17 cellular contexts compared by ENCODE assay signal in genomic region chr19:15114153-15114540, GRCh38. TPM values are rescaled to one million over a fixed set of nuclear protein-coding genes. Genes with fewer than 3 reads are reported as not detected.
DNase-seq lines count a peak whose midpoint lies in the region; ATAC-seq and TF ChIP-seq lines count a peak whose summit lies in the region.
"Had no signal": no experiment of that assay in that cellular context is flagged by ENCODE, and none has a peak within 500 bp of the region (broad histone marks: within the 10 kb centered on the region; RNA-seq: fewer than 3 reads in every experiment).

No MANE protein-coding gene starts in this region.

- H4K20me1 ChIP-seq in PC-3 (ENCODE audit: low read length), result no peaks in the 10 kb centered on the region

- intact Hi-C loops in PC-3 (cut with micrococcal nuclease), result no loop called here
- intact Hi-C loops in CD8-positive, alpha-beta T cell (cut with DNase I, micrococcal nuclease), result no loop called here

- peaks cover 43% of the 10 kb centered on the region for H3K36me3 Mint-ChIP-seq in CD8-positive, alpha-beta T cell

- no peak overlapping the region for H2AFZ ChIP-seq in PC-3 (ENCODE audit: low read length)

- TF ChIP-seq CTCF in AG10803 (conservative IDR thresholded peaks at IDR 0.05; ENCODE audit: low read length) (no peak), PC-3 (conservative IDR thresholded peaks at IDR 0.05; ENCODE audit: low read depth, low read length) (no peak)
- TF ChIP-seq CTCF in CD8-positive, alpha-beta T cell (IDR thresholded peaks at IDR 0.05), result no peak

- H3K36me3 ChIP-seq in PC-3 (ENCODE audit: low read depth, low read length) (peaks cover 30% of the 10 kb centered on the region; the same call in 1 of the 2 replicates), mesodermal cell (ENCODE audit: control insufficient read depth, insufficient read depth, low read length) (peaks cover 99% of the 10 kb centered on the region)
- H3K36me3 ChIP-seq in CD8-positive, alpha-beta T cell (ENCODE audit: insufficient read depth, low read length), result peaks cover 25% of the 10 kb centered on the region

- H3K9me3 ChIP-seq in PC-3 (ENCODE audit: low read length) (no peaks in the 10 kb centered on the region), mesodermal cell (ENCODE audit: control insufficient read depth, low read length) (no peaks in the 10 kb centered on the region)
- no peaks in the 10 kb centered on the region for H3K9me3 ChIP-seq in CD8-positive, alpha-beta T cell (ENCODE audit: low read length)
- H3K9me3 ChIP-seq: vagina had no signal

- POLR2A ChIA-PET in PC-3 (lab: Charles Lee; ENCODE audit: unreplicated experiment), result no interaction called here
- POLR2A ChIA-PET in CD8-positive, alpha-beta T cell (lab: Charles Lee), result no interaction called here

- H3K27ac Mint-ChIP-seq in CD8-positive, alpha-beta T cell, result no peak overlapping the region
- H3K27ac Mint-ChIP-seq: activated CD8-positive, alpha-beta T cell treated with anti-CD3 and anti-CD28 coated beads for 36 hours had no signal

- H3K4me1 Mint-ChIP-seq in CD8-positive, alpha-beta T cell (ENCODE audit: low read depth), result no peaks in the 10 kb centered on the region

- no peaks in the 10 kb centered on the region for H3K79me2 ChIP-seq in PC-3 (ENCODE audit: low read length)

- ATAC-seq in PC-3, result peak; percentile 68
- no peak for ATAC-seq in GM21367 (IDR thresholded peaks at IDR 0.05; ENCODE audit: unreplicated experiment)
- no peak for ATAC-seq in CD8-positive, alpha-beta T cell
- ATAC-seq in HG03280 (IDR thresholded peaks at IDR 0.05; ENCODE audit: unreplicated experiment), result no peak
- ATAC-seq: activated CD8-positive, alpha-beta T cell treated with anti-CD3 and anti-CD28 coated beads for 36 hours; foreskin keratinocyte; GM12878 had no signal

- no peaks in the 10 kb centered on the region for H3K27me3 ChIP-seq in PC-3 (ENCODE audit: low read length)
- no peaks in the 10 kb centered on the region for H3K27me3 ChIP-seq in CD8-positive, alpha-beta T cell (ENCODE audit: insufficient read depth, low read length)
- H3K27me3 ChIP-seq: foreskin keratinocyte, vagina had no signal

- H3F3A ChIP-seq in PC-3 (ENCODE audit: low read length, unreplicated experiment), result no peaks in the 10 kb centered on the region

- DNase-seq in AG10803 (ENCODE audit: low read depth) (peak; percentile 47), PC-3 (no peak), dermis blood vessel endothelial cell (peak; percentile 21), NCI-H1436 (lab: John Stamatoyannopoulos, UW) (no peak)
- no peak for DNase-seq in CD8-positive, alpha-beta T cell
- DNase-seq: activated CD8-positive, alpha-beta T cell treated with anti-CD3 and anti-CD28 coated beads for 36 hours; activated gamma-delta T cell treated with Interleukin-2 at 50 U/mL for 16 hours; DMS79 treated with DMSO at 0.1 percent for 48 hours; foreskin keratinocyte; NCI-H2029; NCI-H69 had no signal

- no TSS peak for BruUV-seq in PC-3 (replicated peaks; lab: Mats Ljungman, UMichigan)

- H3K4me1 ChIP-seq in PC-3 (ENCODE audit: insufficient read depth, low read length), result no peaks in the 10 kb centered on the region
- no peaks in the 10 kb centered on the region for H3K4me1 ChIP-seq in mesodermal cell (ENCODE audit: control insufficient read depth, insufficient read depth, low read length, poor library complexity, severe bottlenecking)
- no peaks in the 10 kb centered on the region for H3K4me1 ChIP-seq in CD8-positive, alpha-beta T cell (ENCODE audit: insufficient read depth, low read length)
- H3K4me1 ChIP-seq: foreskin keratinocyte had no signal

- no peak overlapping the region for H3K4me3 Mint-ChIP-seq in CD8-positive, alpha-beta T cell
- H3K4me3 Mint-ChIP-seq: activated CD8-positive, alpha-beta T cell treated with anti-CD3 and anti-CD28 coated beads for 36 hours had no signal

- H3K27ac ChIP-seq in PC-3 (ENCODE audit: low read length) (no peak overlapping the region), mesodermal cell (ENCODE audit: low read depth, low read length, severe bottlenecking) (peak overlapping the region; percentile 36)
- H3K27ac ChIP-seq in CD8-positive, alpha-beta T cell (ENCODE audit: low read depth, low read length), result no peak overlapping the region
- H3K27ac ChIP-seq: foreskin keratinocyte, vagina had no signal

- no peaks in the 10 kb centered on the region for H3K9me2 ChIP-seq in PC-3 (replicated peaks; ENCODE audit: low read length)

- H3K9ac ChIP-seq in PC-3 (ENCODE audit: low read length), result no peak overlapping the region

- H3K9me3 Mint-ChIP-seq in CD8-positive, alpha-beta T cell, result no peaks in the 10 kb centered on the region
- H3K9me3 Mint-ChIP-seq: activated CD8-positive, alpha-beta T cell treated with anti-CD3 and anti-CD28 coated beads for 36 hours had no signal

- H3K4me3 ChIP-seq in AG10803 (ENCODE audit: low read length), result no peak overlapping the region
- no peak overlapping the region for H3K4me3 ChIP-seq in PC-3 (ENCODE audit: low read length)
- no peak overlapping the region for H3K4me3 ChIP-seq in mesodermal cell (ENCODE audit: extremely low read depth, insufficient read depth, low read length, poor library complexity, severe bottlenecking)
- no peak overlapping the region for H3K4me3 ChIP-seq in CD8-positive, alpha-beta T cell (ENCODE audit: low read depth, low read length)
- H3K4me3 ChIP-seq: GM12878, vagina had no signal

- H3K4me2 ChIP-seq in PC-3 (ENCODE audit: low read length), result no peak overlapping the region

- 84 to 99% methylated on average over 5 to 6 of the region's 7 CpGs for WGBS in mesodermal cell (ENCODE audit: insufficient coverage in 2 of 2), 2 experiments

- CTCF ChIA-PET in PC-3 (lab: Charles Lee), result interaction anchor here (0.6 kb wide), 1 partner anchor 22 kb away, joined by 3 read pairs; no protein-coding TSS in a partner anchor
- CTCF ChIA-PET in CD8-positive, alpha-beta T cell (lab: Charles Lee), result no interaction called here

- H3K27me3 Mint-ChIP-seq in CD8-positive, alpha-beta T cell (ENCODE audit: low read depth), result no peaks in the 10 kb centered on the region
- H3K27me3 Mint-ChIP-seq: activated CD8-positive, alpha-beta T cell treated with anti-CD3 and anti-CD28 coated beads for 36 hours had no signal

RNA-seq across cellular contexts. Expression of gene SYDE1, which starts 6.9 kb away (rescaled TPM):
- total RNA-seq in PC-3 (2014; rRNA removed) (13.8 and 20.3 TPM in 2 replicates), dermis blood vessel endothelial cell (22.5 and 22.6 TPM in 2 replicates)
- 21.7 TPM for polyA plus RNA-seq in mesodermal cell (2013, experiment 1 of 2)
- 19.4 TPM for polyA plus RNA-seq in mesodermal cell (2013, experiment 2 of 2)
- not detected for total RNA-seq in CD8-positive, alpha-beta T cell
- total RNA-seq: GM12878 had no signal
- polyA plus RNA-seq: GM12878 had no signal

RNA-seq across cellular contexts. Expression of gene OR1I1, which starts 32.1 kb away (rescaled TPM):
- total RNA-seq in PC-3 (2014; rRNA removed), result not detected in 2 replicates
- not detected in 2 replicates for total RNA-seq in dermis blood vessel endothelial cell
- not detected for polyA plus RNA-seq in mesodermal cell (2013, experiment 1 of 2)
- polyA plus RNA-seq in mesodermal cell (2013, experiment 2 of 2), result not detected
- total RNA-seq in CD8-positive, alpha-beta T cell, result not detected
- total RNA-seq: activated CD8-positive, alpha-beta T cell treated with anti-CD3 and anti-CD28 coated beads for 36 hours; foreskin keratinocyte; GM12878; pulmonary artery endothelial cell; vagina had no signal
- polyA plus RNA-seq: foreskin keratinocyte, GM12878 had no signal

Comparison
In these comparisons a context has a peak if more than half of its experiments do, and no peak if none do; other contexts are left out.
1. DNase-seq: peak in AG10803 (single experiment) and dermis blood vessel endothelial cell (single experiment); none in PC-3 (single experiment), CD8-positive, alpha-beta T cell (0 of 7) and NCI-H1436 (single experiment).
2. RNA of gene SYDE1, which starts 6.9 kb away (total RNA-seq): 22.5 to 22.6 TPM in dermis blood vessel endothelial cell and 13.8 to 20.3 TPM in PC-3; not detected in CD8-positive, alpha-beta T cell; every median in the first group is over 10 times any median in the second.